ENCODE assay signal across 1 cellular context in the genomic region with DNA sequence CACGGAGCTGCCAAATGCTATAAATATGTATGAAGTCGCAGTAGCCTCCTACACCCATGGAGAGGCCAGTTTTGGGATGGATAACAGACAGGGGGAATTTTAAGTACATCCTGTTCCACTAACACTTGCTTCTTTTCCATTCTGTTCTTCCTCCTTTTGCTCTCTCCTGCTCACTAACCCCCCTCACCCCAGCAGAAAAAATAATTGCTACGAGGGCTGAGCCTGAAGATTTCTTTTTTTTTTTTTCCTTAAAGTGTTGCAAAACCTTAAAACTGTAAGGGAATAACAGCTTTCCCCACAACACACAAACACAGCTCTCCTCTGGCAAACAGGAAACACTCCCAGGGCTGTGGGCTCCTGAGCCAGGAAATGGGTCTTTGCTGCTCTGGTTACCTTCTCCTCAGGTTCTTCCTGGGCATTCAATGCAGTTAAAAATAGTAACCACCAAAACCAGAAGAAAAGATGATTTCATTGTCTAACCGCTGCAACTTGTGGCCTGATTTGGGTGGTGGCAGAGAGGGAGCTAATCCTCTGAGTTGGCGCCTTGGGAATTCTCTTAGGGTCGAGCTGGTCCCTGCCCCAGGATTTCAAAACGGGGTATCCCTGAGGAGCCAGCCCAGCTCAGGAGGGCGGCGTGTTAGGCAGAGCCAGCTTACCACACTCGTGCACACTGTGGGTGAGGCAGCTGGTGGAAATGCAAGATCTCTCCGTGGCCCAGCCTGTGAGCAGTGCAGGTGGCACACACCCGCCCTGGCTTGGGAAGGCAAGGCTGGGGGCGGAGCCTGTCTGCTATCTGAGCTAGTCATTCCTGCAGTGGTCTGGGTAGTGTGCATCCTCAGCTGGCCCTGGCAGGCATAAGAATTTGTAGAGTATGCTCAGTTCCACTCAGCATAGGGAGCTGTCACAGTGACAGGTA.
TF ChIP-seq lines count a peak whose summit lies in the region.

No MANE protein-coding gene starts in this region.

TF ChIP-seq in GM23338, 12 proteins besides CTCF, POLR2A, EP300 and RAD21 (continued from another document):
- TF ChIP-seq, protein P1, sequence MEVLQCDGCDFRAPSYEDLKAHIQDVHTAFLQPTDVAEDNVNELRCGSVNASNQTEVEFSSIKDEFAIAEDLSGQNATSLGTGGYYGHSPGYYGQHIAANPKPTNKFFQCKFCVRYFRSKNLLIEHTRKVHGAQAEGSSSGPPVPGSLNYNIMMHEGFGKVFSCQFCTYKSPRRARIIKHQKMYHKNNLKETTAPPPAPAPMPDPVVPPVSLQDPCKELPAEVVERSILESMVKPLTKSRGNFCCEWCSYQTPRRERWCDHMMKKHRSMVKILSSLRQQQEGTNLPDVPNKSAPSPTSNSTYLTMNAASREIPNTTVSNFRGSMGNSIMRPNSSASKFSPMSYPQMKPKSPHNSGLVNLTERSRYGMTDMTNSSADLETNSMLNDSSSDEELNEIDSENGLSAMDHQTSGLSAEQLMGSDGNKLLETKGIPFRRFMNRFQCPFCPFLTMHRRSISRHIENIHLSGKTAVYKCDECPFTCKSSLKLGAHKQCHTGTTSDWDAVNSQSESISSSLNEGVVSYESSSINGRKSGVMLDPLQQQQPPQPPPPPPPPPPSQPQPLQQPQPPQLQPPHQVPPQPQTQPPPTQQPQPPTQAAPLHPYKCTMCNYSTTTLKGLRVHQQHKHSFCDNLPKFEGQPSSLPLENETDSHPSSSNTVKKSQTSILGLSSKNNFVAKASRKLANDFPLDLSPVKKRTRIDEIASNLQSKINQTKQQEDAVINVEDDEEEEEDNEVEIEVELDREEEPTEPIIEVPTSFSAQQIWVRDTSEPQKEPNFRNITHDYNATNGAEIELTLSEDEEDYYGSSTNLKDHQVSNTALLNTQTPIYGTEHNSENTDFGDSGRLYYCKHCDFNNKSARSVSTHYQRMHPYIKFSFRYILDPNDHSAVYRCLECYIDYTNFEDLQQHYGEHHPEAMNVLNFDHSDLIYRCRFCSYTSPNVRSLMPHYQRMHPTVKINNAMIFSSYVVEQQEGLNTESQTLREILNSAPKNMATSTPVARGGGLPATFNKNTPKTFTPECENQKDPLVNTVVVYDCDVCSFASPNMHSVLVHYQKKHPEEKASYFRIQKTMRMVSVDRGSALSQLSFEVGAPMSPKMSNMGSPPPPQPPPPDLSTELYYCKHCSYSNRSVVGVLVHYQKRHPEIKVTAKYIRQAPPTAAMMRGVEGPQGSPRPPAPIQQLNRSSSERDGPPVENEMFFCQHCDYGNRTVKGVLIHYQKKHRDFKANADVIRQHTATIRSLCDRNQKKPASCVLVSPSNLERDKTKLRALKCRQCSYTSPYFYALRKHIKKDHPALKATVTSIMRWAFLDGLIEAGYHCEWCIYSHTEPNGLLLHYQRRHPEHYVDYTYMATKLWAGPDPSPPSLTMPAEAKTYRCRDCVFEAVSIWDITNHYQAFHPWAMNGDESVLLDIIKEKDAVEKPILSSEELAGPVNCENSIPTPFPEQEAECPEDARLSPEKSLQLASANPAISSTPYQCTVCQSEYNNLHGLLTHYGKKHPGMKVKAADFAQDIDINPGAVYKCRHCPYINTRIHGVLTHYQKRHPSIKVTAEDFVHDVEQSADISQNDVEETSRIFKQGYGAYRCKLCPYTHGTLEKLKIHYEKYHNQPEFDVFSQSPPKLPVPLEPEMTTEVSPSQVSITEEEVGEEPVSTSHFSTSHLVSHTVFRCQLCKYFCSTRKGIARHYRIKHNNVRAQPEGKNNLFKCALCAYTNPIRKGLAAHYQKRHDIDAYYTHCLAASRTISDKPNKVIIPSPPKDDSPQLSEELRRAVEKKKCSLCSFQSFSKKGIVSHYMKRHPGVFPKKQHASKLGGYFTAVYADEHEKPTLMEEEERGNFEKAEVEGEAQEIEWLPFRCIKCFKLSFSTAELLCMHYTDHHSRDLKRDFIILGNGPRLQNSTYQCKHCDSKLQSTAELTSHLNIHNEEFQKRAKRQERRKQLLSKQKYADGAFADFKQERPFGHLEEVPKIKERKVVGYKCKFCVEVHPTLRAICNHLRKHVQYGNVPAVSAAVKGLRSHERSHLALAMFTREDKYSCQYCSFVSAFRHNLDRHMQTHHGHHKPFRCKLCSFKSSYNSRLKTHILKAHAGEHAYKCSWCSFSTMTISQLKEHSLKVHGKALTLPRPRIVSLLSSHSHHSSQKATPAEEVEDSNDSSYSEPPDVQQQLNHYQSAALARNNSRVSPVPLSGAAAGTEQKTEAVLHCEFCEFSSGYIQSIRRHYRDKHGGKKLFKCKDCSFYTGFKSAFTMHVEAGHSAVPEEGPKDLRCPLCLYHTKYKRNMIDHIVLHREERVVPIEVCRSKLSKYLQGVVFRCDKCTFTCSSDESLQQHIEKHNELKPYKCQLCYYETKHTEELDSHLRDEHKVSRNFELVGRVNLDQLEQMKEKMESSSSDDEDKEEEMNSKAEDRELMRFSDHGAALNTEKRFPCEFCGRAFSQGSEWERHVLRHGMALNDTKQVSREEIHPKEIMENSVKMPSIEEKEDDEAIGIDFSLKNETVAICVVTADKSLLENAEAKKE (CRISPR knock-in tag; IDR thresholded peaks at IDR 0.05), result no peak
- TF ChIP-seq ZNF114 (CRISPR knock-in tag; IDR thresholded peaks at IDR 0.05) (no peak), EZH2phosphoT487 (IDR thresholded peaks at IDR 0.05; ENCODE audit: unreplicated experiment) (no peak), CREB1 (CRISPR knock-in tag; IDR thresholded peaks at IDR 0.05; ENCODE audit: low read depth) (no peak), JUNB (IDR thresholded peaks at IDR 0.05; ENCODE audit: unreplicated experiment) (no peak), ZNF331 (CRISPR knock-in tag; IDR thresholded peaks at IDR 0.05; ENCODE audit: low read depth) (no peak)
- TF ChIP-seq, protein P2, sequence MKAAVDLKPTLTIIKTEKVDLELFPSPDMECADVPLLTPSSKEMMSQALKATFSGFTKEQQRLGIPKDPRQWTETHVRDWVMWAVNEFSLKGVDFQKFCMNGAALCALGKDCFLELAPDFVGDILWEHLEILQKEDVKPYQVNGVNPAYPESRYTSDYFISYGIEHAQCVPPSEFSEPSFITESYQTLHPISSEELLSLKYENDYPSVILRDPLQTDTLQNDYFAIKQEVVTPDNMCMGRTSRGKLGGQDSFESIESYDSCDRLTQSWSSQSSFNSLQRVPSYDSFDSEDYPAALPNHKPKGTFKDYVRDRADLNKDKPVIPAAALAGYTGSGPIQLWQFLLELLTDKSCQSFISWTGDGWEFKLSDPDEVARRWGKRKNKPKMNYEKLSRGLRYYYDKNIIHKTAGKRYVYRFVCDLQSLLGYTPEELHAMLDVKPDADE (IDR thresholded peaks at IDR 0.05), result no peak
- TF ChIP-seq, protein P3, sequence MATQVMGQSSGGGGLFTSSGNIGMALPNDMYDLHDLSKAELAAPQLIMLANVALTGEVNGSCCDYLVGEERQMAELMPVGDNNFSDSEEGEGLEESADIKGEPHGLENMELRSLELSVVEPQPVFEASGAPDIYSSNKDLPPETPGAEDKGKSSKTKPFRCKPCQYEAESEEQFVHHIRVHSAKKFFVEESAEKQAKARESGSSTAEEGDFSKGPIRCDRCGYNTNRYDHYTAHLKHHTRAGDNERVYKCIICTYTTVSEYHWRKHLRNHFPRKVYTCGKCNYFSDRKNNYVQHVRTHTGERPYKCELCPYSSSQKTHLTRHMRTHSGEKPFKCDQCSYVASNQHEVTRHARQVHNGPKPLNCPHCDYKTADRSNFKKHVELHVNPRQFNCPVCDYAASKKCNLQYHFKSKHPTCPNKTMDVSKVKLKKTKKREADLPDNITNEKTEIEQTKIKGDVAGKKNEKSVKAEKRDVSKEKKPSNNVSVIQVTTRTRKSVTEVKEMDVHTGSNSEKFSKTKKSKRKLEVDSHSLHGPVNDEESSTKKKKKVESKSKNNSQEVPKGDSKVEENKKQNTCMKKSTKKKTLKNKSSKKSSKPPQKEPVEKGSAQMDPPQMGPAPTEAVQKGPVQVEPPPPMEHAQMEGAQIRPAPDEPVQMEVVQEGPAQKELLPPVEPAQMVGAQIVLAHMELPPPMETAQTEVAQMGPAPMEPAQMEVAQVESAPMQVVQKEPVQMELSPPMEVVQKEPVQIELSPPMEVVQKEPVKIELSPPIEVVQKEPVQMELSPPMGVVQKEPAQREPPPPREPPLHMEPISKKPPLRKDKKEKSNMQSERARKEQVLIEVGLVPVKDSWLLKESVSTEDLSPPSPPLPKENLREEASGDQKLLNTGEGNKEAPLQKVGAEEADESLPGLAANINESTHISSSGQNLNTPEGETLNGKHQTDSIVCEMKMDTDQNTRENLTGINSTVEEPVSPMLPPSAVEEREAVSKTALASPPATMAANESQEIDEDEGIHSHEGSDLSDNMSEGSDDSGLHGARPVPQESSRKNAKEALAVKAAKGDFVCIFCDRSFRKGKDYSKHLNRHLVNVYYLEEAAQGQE (IDR thresholded peaks at IDR 0.05; ENCODE audit: unreplicated experiment), result no peak
